In the genomic region with DNA sequence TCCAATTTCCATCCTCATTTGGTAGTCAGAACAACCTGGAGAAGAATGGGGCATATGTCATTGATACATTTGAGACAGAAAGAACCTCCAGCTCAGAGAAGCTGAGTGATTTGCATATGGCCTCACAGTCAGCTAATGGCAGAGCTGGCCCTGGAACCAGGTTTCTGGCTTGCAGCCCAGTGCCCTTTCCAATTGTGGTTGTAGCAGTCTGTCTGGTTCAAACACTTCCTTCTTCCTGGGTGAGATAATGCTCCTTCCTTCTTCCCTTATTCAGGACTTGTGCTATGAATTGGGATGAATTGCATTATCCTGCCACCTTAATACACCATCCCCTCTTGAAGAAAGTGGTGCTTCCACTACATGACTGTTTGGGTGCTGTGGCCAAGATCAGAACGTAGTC, we compare ENCODE assay signal across 11 cellular contexts. TPM values are rescaled to one million over a fixed set of nuclear protein-coding genes. Genes with fewer than 3 reads are reported as not detected.
A peak's percentile ranks its signal among the peaks of the same experiment; 100 is the strongest.
DNase-seq lines count a peak whose midpoint lies in the region; ATAC-seq and TF ChIP-seq lines count a peak whose summit lies in the region.
"Had no signal": no experiment of that assay in that cellular context is flagged by ENCODE, and none has a peak within 500 bp of the region (broad histone marks: within the 10 kb centered on the region; RNA-seq: fewer than 3 reads in every experiment).

No MANE protein-coding gene starts in this region.

- no peak overlapping the region for H3K4me2 ChIP-seq in PC-3 (ENCODE audit: low read length)
- H3K4me2 ChIP-seq: PC-9 had no signal

- peaks cover 3% of the 10 kb centered on the region for H3K27me3 Mint-ChIP-seq in endothelial cell (ENCODE audit: unreplicated experiment)

- H3K4me1 Mint-ChIP-seq in endothelial cell (ENCODE audit: unreplicated experiment): peaks cover 50% of the 10 kb centered on the region

- no TSS peak for BruUV-seq in PC-3 (replicated peaks; lab: Mats Ljungman, UMichigan)

- no peaks in the 10 kb centered on the region for H3K36me3 ChIP-seq in PC-3 (ENCODE audit: low read depth, low read length)
- H3K36me3 ChIP-seq: vagina had no signal

- H3K36me3 Mint-ChIP-seq in endothelial cell (ENCODE audit: low read depth, unreplicated experiment): peaks cover 19% of the 10 kb centered on the region
- H3K36me3 Mint-ChIP-seq: CD4-positive, CD25-positive, alpha-beta regulatory T cell had no signal

- no peak overlapping the region for H3K27ac ChIP-seq in PC-3 (ENCODE audit: low read length)
- no peak overlapping the region for H3K27ac ChIP-seq in right cardiac atrium (ENCODE audit: low read length)
- H3K27ac ChIP-seq: PC-9, vagina had no signal

- TF ChIP-seq CTCF in PC-3 (conservative IDR thresholded peaks at IDR 0.05; ENCODE audit: low read depth, low read length) (no peak), endothelial cell (IDR thresholded peaks at IDR 0.05; ENCODE audit: unreplicated experiment) (no peak)

- ATAC-seq in PC-3 (no peak), right cardiac atrium (peak; percentile 54 to 60), GM19351 (IDR thresholded peaks at IDR 0.05; ENCODE audit: unreplicated experiment) (no peak)

- no peak overlapping the region for H3K4me3 Mint-ChIP-seq in endothelial cell (ENCODE audit: unreplicated experiment)
- H3K4me3 Mint-ChIP-seq: CD4-positive, CD25-positive, alpha-beta regulatory T cell had no signal

- intact Hi-C loops in PC-3 (cut with micrococcal nuclease) (no loop called here), right cardiac atrium (cut with DNase I) (no loop called here)

- no peaks in the 10 kb centered on the region for H3K9me2 ChIP-seq in PC-3 (replicated peaks; ENCODE audit: low read length)

- H3K27ac Mint-ChIP-seq in endothelial cell (ENCODE audit: unreplicated experiment): no peak overlapping the region
- H3K27ac Mint-ChIP-seq: CD4-positive, CD25-positive, alpha-beta regulatory T cell had no signal

- H3K27me3 ChIP-seq in PC-3 (ENCODE audit: low read length) (no peaks in the 10 kb centered on the region), right cardiac atrium (ENCODE audit: control insufficient read depth, insufficient read depth) (no peaks in the 10 kb centered on the region)
- H3K27me3 ChIP-seq: vagina had no signal

- peak; percentile 62 for DNase-seq in Ammon's horn (ENCODE audit: low spot score)
- peak; percentile 85 for DNase-seq in DMS53 treated with DMSO at 0.1 percent for 48 hours (lab: John Stamatoyannopoulos, UW; ENCODE audit: unreplicated experiment)
- DNase-seq in PC-3: peak; percentile 11
- peak; percentile 51 to 81 (median 74) for DNase-seq in right cardiac atrium
- DNase-seq in activated CD8-positive, alpha-beta memory T cell treated with anti-CD3 and anti-CD28 coated beads for 24 hours: no peak
- DNase-seq in activated CD4-positive, alpha-beta T cell treated with anti-CD3 and anti-CD28 coated beads, Interleukin-2, amount 50 U/mL, for 48 hours: no peak
- no peak for DNase-seq in endothelial cell (ENCODE audit: low spot score)
- DNase-seq: CD4-positive, CD25-positive, alpha-beta regulatory T cell; PC-9 had no signal

- H3K9ac ChIP-seq in PC-3 (ENCODE audit: low read length): no peak overlapping the region

- no peak overlapping the region for H2AFZ ChIP-seq in PC-3 (ENCODE audit: low read length)
- H2AFZ ChIP-seq: PC-9 had no signal

- H3K9me3 ChIP-seq in PC-3 (ENCODE audit: low read length) (no peaks in the 10 kb centered on the region), right cardiac atrium (ENCODE audit: control insufficient read depth, low read length) (no peaks in the 10 kb centered on the region)
- H3K9me3 ChIP-seq: vagina had no signal

- CTCF ChIA-PET in PC-3 (lab: Charles Lee): no interaction called here

- no peaks in the 10 kb centered on the region for H3K79me2 ChIP-seq in PC-3 (ENCODE audit: low read length)

- H4K20me1 ChIP-seq in PC-3 (ENCODE audit: low read length): no peaks in the 10 kb centered on the region

- H3K4me3 ChIP-seq in PC-3 (ENCODE audit: low read length) (no peak overlapping the region), right cardiac atrium (ENCODE audit: low read length) (no peak overlapping the region)
- H3K4me3 ChIP-seq: PC-9, vagina had no signal

- WGBS in right cardiac atrium: 77% methylated on average over 1 of the region's 1 CpG

- no peaks in the 10 kb centered on the region for H3K9me3 Mint-ChIP-seq in endothelial cell (ENCODE audit: unreplicated experiment)

- POLR2A ChIA-PET in PC-3 (lab: Charles Lee; ENCODE audit: unreplicated experiment): no interaction called here

- no peaks in the 10 kb centered on the region for H3F3A ChIP-seq in PC-3 (ENCODE audit: low read length, unreplicated experiment)

- H3K4me1 ChIP-seq in PC-3 (ENCODE audit: insufficient read depth, low read length) (no peaks in the 10 kb centered on the region), right cardiac atrium (ENCODE audit: control insufficient read depth, insufficient read depth, low read length) (peaks cover 11% of the 10 kb centered on the region)
- H3K4me1 ChIP-seq: vagina had no signal

RNA-seq across cellular contexts. Expression of a gene that starts 24.2 kb away (rescaled TPM):
- total RNA-seq in PC-3 (2014; rRNA removed) (not detected in 2 replicates), right cardiac atrium (1 to 10 TPM in 1 of 4 donors, under 1 TPM in 2, not detected in 1; 0.35 to 1.1 (median 0.43) TPM), endothelial cell (ENCODE audit: unreplicated experiment) (1.1 TPM)
- polyA plus RNA-seq in right cardiac atrium: 0.11 TPM
- total RNA-seq: CD4-positive, CD25-positive, alpha-beta regulatory T cell; PC-9 had no signal
- polyA plus RNA-seq: CD4-positive, CD25-positive, alpha-beta regulatory T cell had no signal

Comparison
In these comparisons a context has a peak if more than half of its experiments do, and no peak if none do; other contexts are left out.
1. DNase-seq: peak in Ammon's horn (single experiment), DMS53 treated with DMSO at 0.1 percent for 48 hours (single experiment), PC-3 (single experiment) and right cardiac atrium (3 of 3); none in activated CD8-positive, alpha-beta memory T cell treated with anti-CD3 and anti-CD28 coated beads for 24 hours (single experiment), activated CD4-positive, alpha-beta T cell treated with anti-CD3 and anti-CD28 coated beads, Interleukin-2, amount 50 U/mL, for 48 hours (0 of 2) and endothelial cell (single experiment).
2. ATAC-seq: peak in right cardiac atrium (2 of 2); none in PC-3 (single experiment) and GM19351 (single experiment).